1 cellular context compared by ENCODE assay signal in the genomic region with DNA sequence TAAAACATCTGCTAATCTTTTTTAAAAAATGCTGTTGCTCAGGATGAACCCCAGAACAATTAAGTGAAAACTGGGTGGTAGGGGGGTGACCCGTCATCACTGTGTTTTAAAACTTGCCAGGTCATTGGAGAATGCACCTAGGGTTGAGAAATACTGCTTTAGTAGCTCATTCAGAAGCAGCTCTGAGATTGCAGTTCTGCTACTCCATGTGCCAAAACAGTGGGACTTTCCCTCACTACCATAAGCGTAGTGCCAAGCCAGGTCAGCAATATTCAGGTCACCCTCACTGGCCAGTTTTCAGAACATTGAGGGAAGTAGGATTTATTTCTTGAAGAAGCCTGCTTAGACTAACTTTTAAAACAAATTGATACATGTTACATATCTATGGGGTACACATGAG.
TF ChIP-seq lines count a peak whose summit lies in the region.

No MANE protein-coding gene starts in this region.

TF ChIP-seq in HepG2, 621 proteins besides CTCF, POLR2A, EP300 and RAD21 (continued from another document):
- TF ChIP-seq, protein P1, sequence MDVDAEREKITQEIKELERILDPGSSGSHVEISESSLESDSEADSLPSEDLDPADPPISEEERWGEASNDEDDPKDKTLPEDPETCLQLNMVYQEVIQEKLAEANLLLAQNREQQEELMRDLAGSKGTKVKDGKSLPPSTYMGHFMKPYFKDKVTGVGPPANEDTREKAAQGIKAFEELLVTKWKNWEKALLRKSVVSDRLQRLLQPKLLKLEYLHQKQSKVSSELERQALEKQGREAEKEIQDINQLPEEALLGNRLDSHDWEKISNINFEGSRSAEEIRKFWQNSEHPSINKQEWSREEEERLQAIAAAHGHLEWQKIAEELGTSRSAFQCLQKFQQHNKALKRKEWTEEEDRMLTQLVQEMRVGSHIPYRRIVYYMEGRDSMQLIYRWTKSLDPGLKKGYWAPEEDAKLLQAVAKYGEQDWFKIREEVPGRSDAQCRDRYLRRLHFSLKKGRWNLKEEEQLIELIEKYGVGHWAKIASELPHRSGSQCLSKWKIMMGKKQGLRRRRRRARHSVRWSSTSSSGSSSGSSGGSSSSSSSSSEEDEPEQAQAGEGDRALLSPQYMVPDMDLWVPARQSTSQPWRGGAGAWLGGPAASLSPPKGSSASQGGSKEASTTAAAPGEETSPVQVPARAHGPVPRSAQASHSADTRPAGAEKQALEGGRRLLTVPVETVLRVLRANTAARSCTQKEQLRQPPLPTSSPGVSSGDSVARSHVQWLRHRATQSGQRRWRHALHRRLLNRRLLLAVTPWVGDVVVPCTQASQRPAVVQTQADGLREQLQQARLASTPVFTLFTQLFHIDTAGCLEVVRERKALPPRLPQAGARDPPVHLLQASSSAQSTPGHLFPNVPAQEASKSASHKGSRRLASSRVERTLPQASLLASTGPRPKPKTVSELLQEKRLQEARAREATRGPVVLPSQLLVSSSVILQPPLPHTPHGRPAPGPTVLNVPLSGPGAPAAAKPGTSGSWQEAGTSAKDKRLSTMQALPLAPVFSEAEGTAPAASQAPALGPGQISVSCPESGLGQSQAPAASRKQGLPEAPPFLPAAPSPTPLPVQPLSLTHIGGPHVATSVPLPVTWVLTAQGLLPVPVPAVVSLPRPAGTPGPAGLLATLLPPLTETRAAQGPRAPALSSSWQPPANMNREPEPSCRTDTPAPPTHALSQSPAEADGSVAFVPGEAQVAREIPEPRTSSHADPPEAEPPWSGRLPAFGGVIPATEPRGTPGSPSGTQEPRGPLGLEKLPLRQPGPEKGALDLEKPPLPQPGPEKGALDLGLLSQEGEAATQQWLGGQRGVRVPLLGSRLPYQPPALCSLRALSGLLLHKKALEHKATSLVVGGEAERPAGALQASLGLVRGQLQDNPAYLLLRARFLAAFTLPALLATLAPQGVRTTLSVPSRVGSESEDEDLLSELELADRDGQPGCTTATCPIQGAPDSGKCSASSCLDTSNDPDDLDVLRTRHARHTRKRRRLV (CRISPR knock-in tag; IDR thresholded peaks at IDR 0.05) = no peak
TF ChIP-seq in HepG2: peak in this region for 1.
